In genomic region chr1:86823821-86824500, GRCh38 we compare ENCODE assay signal across 22 cellular contexts.
DNase-seq lines count a peak whose midpoint lies in the region; ATAC-seq and TF ChIP-seq lines count a peak whose summit lies in the region.
"Had no signal": no experiment of that assay in that cellular context is flagged by ENCODE, and none has a peak within 500 bp of the region (broad histone marks: within the 10 kb centered on the region; RNA-seq: fewer than 3 reads in every experiment).

No MANE protein-coding gene starts in this region.

- H2AK5ac ChIP-seq in mesendoderm (ENCODE audit: low read length): no peak overlapping the region

- H4K8ac ChIP-seq in mesendoderm (ENCODE audit: low read depth, low read length): peak overlapping the region; percentile 39

- CTCF ChIA-PET in PC-9 (lab: Charles Lee): no interaction called here
- CTCF ChIA-PET in Calu3 (lab: Charles Lee): no interaction called here

- no peak overlapping the region for H3K23ac ChIP-seq in mesendoderm (ENCODE audit: low read length)

- no peaks in the 10 kb centered on the region for H3K79me2 ChIP-seq in PC-9 (ENCODE audit: low read depth)
- no peaks in the 10 kb centered on the region for H3K79me2 ChIP-seq in mesendoderm (ENCODE audit: control insufficient read depth, insufficient read depth, low read length)

- no peak overlapping the region for H2BK15ac ChIP-seq in mesendoderm (replicated peaks; ENCODE audit: low read depth)

- H4K5ac ChIP-seq in mesendoderm (ENCODE audit: low read length): no peak overlapping the region

- no peaks in the 10 kb centered on the region for H4K20me1 ChIP-seq in PC-9 (ENCODE audit: insufficient read depth)
- H4K20me1 ChIP-seq: BLaER1 had no signal

- H3K36me3 ChIP-seq in PC-9 (ENCODE audit: low read depth) (no peaks in the 10 kb centered on the region), mesendoderm (ENCODE audit: control insufficient read depth, insufficient read depth, low read length) (no peaks in the 10 kb centered on the region)
- H3K36me3 ChIP-seq: BLaER1 had no signal

- no TSS peak for BruUV-seq in PC-9 (replicated peaks; lab: Mats Ljungman, UMichigan)
- BruUV-seq in Calu3 (replicated peaks; lab: Mats Ljungman, UMichigan): no TSS peak

- H3K4me1 Mint-ChIP-seq in Calu3 (ENCODE audit: low read depth, unreplicated experiment): peaks cover 10% of the 10 kb centered on the region
- H3K4me1 Mint-ChIP-seq: stimulated activated effector memory CD8-positive, alpha-beta T cell treated with anti-CD3 and anti-CD28 coated beads, Interleukin-12 subunit alpha, Interleukin-12 subunit beta, amount 100 ng/mL, for 72 hours had no signal

- no peak overlapping the region for H3K4me3 Mint-ChIP-seq in Calu3 (ENCODE audit: low read depth, unreplicated experiment)
- H3K4me3 Mint-ChIP-seq: activated CD8-positive, alpha-beta T cell treated with anti-CD3 and anti-CD28 coated beads, Interleukin-2, amount 10 ng/mL, durations not matched to agents 7 days and 5 days; stimulated activated effector memory CD8-positive, alpha-beta T cell treated with anti-CD3 and anti-CD28 coated beads, Interleukin-12 subunit alpha, Interleukin-12 subunit beta, amount 100 ng/mL, for 72 hours had no signal

- peak; percentile 26 for DNase-seq in NCI-H2196 treated with DMSO at 0.1 percent for 48 hours (lab: John Stamatoyannopoulos, UW; ENCODE audit: unreplicated experiment)
- no peak for DNase-seq in NCI-H2196 (lab: John Stamatoyannopoulos, UW; ENCODE audit: unreplicated experiment)
- DNase-seq in NCI-H146 (lab: John Stamatoyannopoulos, UW): peak; percentile 67
- peak in 1 of 2 experiments; percentile 36 for DNase-seq in PC-9
- peak; percentile 81 for DNase-seq in mesendoderm
- no peak for DNase-seq in Calu3
- DNase-seq in left colon: no peak
- DNase-seq: ACHN; activated CD4-positive, alpha-beta T cell treated with anti-CD3 and anti-CD28 coated beads for 1 hour; activated CD8-positive, alpha-beta T cell treated with anti-CD3 and anti-CD28 coated beads, Interleukin-2, amount 10 ng/mL, durations not matched to agents 7 days and 5 days; activated gamma-delta T cell treated with Interleukin-2 at 50 U/mL for 16 hours; cortex of kidney; Kasumi-1; mesenchymal stem cell; NCI-H1048; NCI-H524 treated with DMSO at 0.1 percent for 48 hours; small intestine; stimulated activated CD4-positive, alpha-beta T cell treated with anti-CD3 and anti-CD28 coated beads, Interleukin-2, amount 100 ng/mL, for 24 hours had no signal

- H2BK120ac ChIP-seq in mesendoderm (ENCODE audit: low read depth, low read length): no peak overlapping the region

- no peaks in the 10 kb centered on the region for H3K9me2 ChIP-seq in PC-9 (ENCODE audit: insufficient read depth)

- TF ChIP-seq CTCF in PC-9 (conservative IDR thresholded peaks at IDR 0.05): no peak
- TF ChIP-seq CTCF in Calu3 (IDR thresholded peaks at IDR 0.05; ENCODE audit: unreplicated experiment): no peak

- H3K27ac Mint-ChIP-seq in Calu3 (ENCODE audit: unreplicated experiment): no peak overlapping the region
- H3K27ac Mint-ChIP-seq: activated CD8-positive, alpha-beta T cell treated with anti-CD3 and anti-CD28 coated beads, Interleukin-2, amount 10 ng/mL, durations not matched to agents 7 days and 5 days; stimulated activated effector memory CD8-positive, alpha-beta T cell treated with anti-CD3 and anti-CD28 coated beads, Interleukin-12 subunit alpha, Interleukin-12 subunit beta, amount 100 ng/mL, for 72 hours had no signal

- POLR2A ChIA-PET in PC-9 (lab: Charles Lee; ENCODE audit: unreplicated experiment): no interaction called here

- H3K27ac ChIP-seq in PC-9: no peak overlapping the region
- no peak overlapping the region for H3K27ac ChIP-seq in mesendoderm (ENCODE audit: low read depth, low read length)
- H3K27ac ChIP-seq: BLaER1 had no signal

- H3K27me3 Mint-ChIP-seq in Calu3 (ENCODE audit: unreplicated experiment): no peaks in the 10 kb centered on the region

- H2BK5ac ChIP-seq in mesendoderm (ENCODE audit: low read length): no peak overlapping the region

- peak overlapping the region; percentile 47 for H3K4me2 ChIP-seq in PC-9
- H3K4me2 ChIP-seq in mesendoderm (ENCODE audit: low read length): no peak overlapping the region
- H3K4me2 ChIP-seq: BLaER1 had no signal

- H3K4ac ChIP-seq in mesendoderm (ENCODE audit: low read depth, low read length): no peak overlapping the region

- ATAC-seq in HG02610 (IDR thresholded peaks at IDR 0.05; ENCODE audit: unreplicated experiment) (no peak), left colon (no peak)
- ATAC-seq: activated CD8-positive, alpha-beta T cell treated with anti-CD3 and anti-CD28 coated beads, Interleukin-2, amount 10 ng/mL, durations not matched to agents 7 days and 5 days; HCT116; stimulated activated effector memory CD8-positive, alpha-beta T cell treated with anti-CD3 and anti-CD28 coated beads, Interleukin-12 subunit alpha, Interleukin-12 subunit beta, amount 100 ng/mL, for 72 hours had no signal

- peaks cover 7% of the 10 kb centered on the region for H3F3A ChIP-seq in PC-9 (ENCODE audit: insufficient read depth, low read depth)

- no peaks in the 10 kb centered on the region for H3K79me1 ChIP-seq in mesendoderm (ENCODE audit: low read length)

- H3K9me3 ChIP-seq in PC-9 (ENCODE audit: insufficient read depth, low read depth): no peaks in the 10 kb centered on the region

- no peaks in the 10 kb centered on the region for H3K9me3 Mint-ChIP-seq in Calu3 (ENCODE audit: low read depth, unreplicated experiment)
- H3K9me3 Mint-ChIP-seq: stimulated activated effector memory CD8-positive, alpha-beta T cell treated with anti-CD3 and anti-CD28 coated beads, Interleukin-12 subunit alpha, Interleukin-12 subunit beta, amount 100 ng/mL, for 72 hours had no signal

- no CpG with 5 or more reads among the region's 3 CpGs for WGBS in mesendoderm (ENCODE audit: extremely low coverage, insufficient coverage, low lambda C conversion rate)

- H3K4me1 ChIP-seq in PC-9 (replicated peaks; ENCODE audit: insufficient read depth) (peaks cover 13% of the 10 kb centered on the region), mesendoderm (ENCODE audit: control insufficient read depth, low read depth, low read length) (peaks cover 2% of the 10 kb centered on the region)

- H3K4me3 ChIP-seq in PC-9: no peak overlapping the region
- H3K4me3 ChIP-seq in mesendoderm (ENCODE audit: low read length): no peak overlapping the region
- H3K4me3 ChIP-seq: BLaER1 had no signal

- H3K56ac ChIP-seq in mesendoderm (ENCODE audit: low read length): no peak overlapping the region

- no peak overlapping the region for H3K9ac ChIP-seq in mesendoderm (ENCODE audit: low read length)
- H3K9ac ChIP-seq: BLaER1 had no signal

- intact Hi-C loops in PC-9 (cut with micrococcal nuclease; ENCODE audit: unreplicated experiment) (no loop called here), Calu3 (cut with micrococcal nuclease; ENCODE audit: unreplicated experiment) (no loop called here), left colon (cut with DNase I, micrococcal nuclease) (no loop called here)

- peak overlapping the region; percentile 62 for H3K18ac ChIP-seq in mesendoderm (ENCODE audit: low read length)

- no peaks in the 10 kb centered on the region for H3K36me3 Mint-ChIP-seq in Calu3 (ENCODE audit: insufficient read depth, unreplicated experiment)
- H3K36me3 Mint-ChIP-seq: stimulated activated effector memory CD8-positive, alpha-beta T cell treated with anti-CD3 and anti-CD28 coated beads, Interleukin-12 subunit alpha, Interleukin-12 subunit beta, amount 100 ng/mL, for 72 hours had no signal

- H2AFZ ChIP-seq in PC-9: no peak overlapping the region

- H3K27me3 ChIP-seq in PC-9 (ENCODE audit: insufficient read depth, low read depth) (peaks cover 8% of the 10 kb centered on the region; the same call in 1 of the 2 replicates), mesendoderm (ENCODE audit: insufficient read depth, low read length, poor library complexity) (no peaks in the 10 kb centered on the region)
- H3K27me3 ChIP-seq: BLaER1 had no signal

Comparison
In these comparisons a context has a peak if more than half of its experiments do, and no peak if none do; other contexts are left out.
1. DNase-seq: peak in NCI-H2196 treated with DMSO at 0.1 percent for 48 hours (single experiment), NCI-H146 (single experiment) and mesendoderm (single experiment); none in NCI-H2196 (single experiment), Calu3 (single experiment) and left colon (0 of 2).